Comparison of ENCODE assay signal across 26 cellular contexts in genomic region chr13:94173312-94173854, GRCh38.
A peak's percentile ranks its signal among the peaks of the same experiment; 100 is the strongest.
DNase-seq lines count a peak whose midpoint lies in the region; ATAC-seq and TF ChIP-seq lines count a peak whose summit lies in the region.
"Had no signal": no experiment of that assay in that cellular context is flagged by ENCODE, and none has a peak within 500 bp of the region (broad histone marks: within the 10 kb centered on the region; RNA-seq: fewer than 3 reads in every experiment).

No MANE protein-coding gene starts in this region.

- peaks cover 12% of the 10 kb centered on the region for H3K4me1 Mint-ChIP-seq in MCF 10A (ENCODE audit: insufficient read depth, unreplicated experiment)

- TF ChIP-seq CTCF in MCF 10A (IDR thresholded peaks at IDR 0.05; ENCODE audit: unreplicated experiment) (peak; percentile 7), breast epithelium (IDR thresholded peaks at IDR 0.05) (no peak), fibroblast of villous mesenchyme (IDR thresholded peaks at IDR 0.05; ENCODE audit: insufficient read depth, low read depth, low read length) (no peak)

- no peaks in the 10 kb centered on the region for H3K9me3 Mint-ChIP-seq in MCF 10A (ENCODE audit: unreplicated experiment)
- H3K9me3 Mint-ChIP-seq: activated naive CD4-positive, alpha-beta T cell treated with anti-CD3 and anti-CD28 coated beads for 36 hours; activated T-cell treated with anti-CD3 and anti-CD28 coated beads, Interleukin-2, amount 50 U/mL, for 24 hours; endodermal cell; GM23338; immature natural killer cell had no signal

- TF ChIP-seq POLR2A in breast epithelium (IDR thresholded peaks at IDR 0.05), result no peak

- no peak overlapping the region for H3K27ac Mint-ChIP-seq in MCF 10A (ENCODE audit: low read depth, unreplicated experiment)
- H3K27ac Mint-ChIP-seq: activated naive CD4-positive, alpha-beta T cell treated with anti-CD3 and anti-CD28 coated beads for 36 hours; activated T-cell treated with anti-CD3 and anti-CD28 coated beads, Interleukin-2, amount 50 U/mL, for 24 hours; endodermal cell; GM23338; immature natural killer cell had no signal

- no peak for ATAC-seq in GM18519 (IDR thresholded peaks at IDR 0.05; ENCODE audit: low FRiP score, unreplicated experiment)
- ATAC-seq in HG02970 (IDR thresholded peaks at IDR 0.05; ENCODE audit: low FRiP score, unreplicated experiment), result no peak
- ATAC-seq in GM19035 (IDR thresholded peaks at IDR 0.05; ENCODE audit: unreplicated experiment), result no peak
- ATAC-seq: GM23338, mucosa of descending colon, SK-N-SH treated with all-trans-retinoic acid at 6 μM for 48 hours had no signal

- BruUV-seq in MCF 10A (replicated peaks; lab: Mats Ljungman, UMichigan), result no TSS peak

- no peaks in the 10 kb centered on the region for H3K36me3 ChIP-seq in breast epithelium
- H3K36me3 ChIP-seq: BLaER1, left ventricle myocardium inferior, spleen had no signal

- no peak overlapping the region for H3K4me3 Mint-ChIP-seq in MCF 10A (ENCODE audit: unreplicated experiment)
- H3K4me3 Mint-ChIP-seq: activated naive CD4-positive, alpha-beta T cell treated with anti-CD3 and anti-CD28 coated beads for 36 hours; activated T-cell treated with anti-CD3 and anti-CD28 coated beads, Interleukin-2, amount 50 U/mL, for 24 hours; endodermal cell; GM23338; immature natural killer cell; neural crest cell had no signal

- no peaks in the 10 kb centered on the region for H3K4me1 ChIP-seq in breast epithelium
- H3K4me1 ChIP-seq: BLaER1 had no signal

- intact Hi-C loops in MCF 10A (cut with micrococcal nuclease) (no loop called here), breast epithelium (cut with DNase I; ENCODE audit: low total_unique reads) (no loop called here)

- CTCF ChIA-PET in MCF 10A (lab: Yijun Ruan, JAX), result interaction anchor here (0.6 to 3.0 kb wide), 9 partner anchors 10 to 537 kb away, joined by 3 to 19 read pairs (median 3); no protein-coding TSS in a partner anchor

- H3K4me3 ChIP-seq in breast epithelium (no peak overlapping the region), fibroblast of villous mesenchyme (ENCODE audit: low read depth, low read length) (no peak overlapping the region)
- H3K4me3 ChIP-seq: BLaER1, GM23338, left ventricle myocardium inferior, mucosa of descending colon, spleen had no signal

- H3K27ac ChIP-seq in breast epithelium, result no peak overlapping the region
- H3K27ac ChIP-seq: 22Rv1, BLaER1, left ventricle myocardium inferior, spleen had no signal

- no peaks in the 10 kb centered on the region for H3K27me3 Mint-ChIP-seq in MCF 10A (ENCODE audit: insufficient read depth, unreplicated experiment)

- DNase-seq in MCF 10A (ENCODE audit: unreplicated experiment), result no peak
- no peak for DNase-seq in breast epithelium (ENCODE audit: low spot score in 2 of 2)
- peak; percentile 70 for DNase-seq in amniotic epithelial cell (ENCODE audit: low read depth)
- peak; percentile 14 for DNase-seq in fibroblast of villous mesenchyme (ENCODE audit: low read depth)
- no peak for DNase-seq in stimulated activated CD4-positive, alpha-beta T cell treated with anti-CD3 and anti-CD28 coated beads, Interleukin-15, amount 100 ng/mL, for 24 hours
- DNase-seq: activated naive CD4-positive, alpha-beta T cell treated with anti-CD3 and anti-CD28 coated beads for 36 hours; activated T-cell treated with anti-CD3 and anti-CD28 coated beads, Interleukin-2, amount 50 U/mL, for 24 hours; anterior cingulate cortex; Calu3; endodermal cell; immature natural killer cell; Karpas-422; left ventricle myocardium inferior; mucosa of descending colon; NCI-H1105 treated with DMSO at 0.1 percent for 48 hours; NCI-H2107; spleen; T-helper 9 cell had no signal

- POLR2A ChIA-PET in MCF 10A (lab: Yijun Ruan, JAX), result interaction anchor here (0.7 to 1.4 kb wide), 3 partner anchors 11 to 427 kb away, joined by 3 to 4 read pairs (median 4); no protein-coding TSS in a partner anchor

- peaks cover 6% of the 10 kb centered on the region for H3K36me3 Mint-ChIP-seq in MCF 10A (ENCODE audit: insufficient read depth, unreplicated experiment)

- H3K9me3 ChIP-seq in breast epithelium, result no peaks in the 10 kb centered on the region
- H3K9me3 ChIP-seq: BLaER1, left ventricle myocardium inferior, mucosa of descending colon, spleen had no signal

- no peaks in the 10 kb centered on the region for H3K27me3 ChIP-seq in breast epithelium
- H3K27me3 ChIP-seq: BLaER1, spleen had no signal

Comparison
In these comparisons a context has a peak if more than half of its experiments do, and no peak if none do; other contexts are left out.
1. DNase-seq: peak in amniotic epithelial cell (single experiment) and fibroblast of villous mesenchyme (single experiment); none in MCF 10A (single experiment), breast epithelium (0 of 2) and stimulated activated CD4-positive, alpha-beta T cell treated with anti-CD3 and anti-CD28 coated beads, Interleukin-15, amount 100 ng/mL, for 24 hours (single experiment).